In the genomic region with DNA sequence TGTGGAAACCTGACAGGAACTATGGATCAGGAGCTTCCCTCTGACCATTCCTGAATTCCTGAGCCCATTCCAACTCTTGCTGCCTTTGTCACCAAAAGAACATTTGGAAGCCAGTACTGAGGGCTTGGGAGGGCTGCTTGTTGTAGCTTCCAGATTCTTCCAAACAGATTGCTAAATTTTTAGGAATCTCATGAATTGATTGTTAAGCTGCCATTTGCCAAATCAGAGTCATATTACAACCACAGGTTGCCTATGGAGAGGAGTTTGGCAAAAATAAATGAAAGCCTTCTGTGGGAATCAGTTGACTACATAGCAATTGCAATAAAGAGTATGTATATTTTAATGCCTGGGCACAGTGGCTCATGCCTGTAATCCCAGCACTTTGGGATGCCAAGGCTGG, we compare ENCODE assay signal across 23 cellular contexts. TPM values are rescaled to one million over a fixed set of nuclear protein-coding genes. Genes with fewer than 3 reads are reported as not detected.
"Had no signal": no experiment of that assay in that cellular context is flagged by ENCODE, and none has a peak within 500 bp of the region (broad histone marks: within the 10 kb centered on the region; RNA-seq: fewer than 3 reads in every experiment).

No MANE protein-coding gene starts in this region.

- H3K4me1 ChIP-seq: ascending aorta, esophagus squamous epithelium, gastrocnemius medialis, prostate gland, spleen, upper lobe of left lung had no signal

- ATAC-seq: activated naive CD4-positive, alpha-beta T cell treated with anti-CD3 and anti-CD28 coated beads, Interleukin-2, amount 50 U/mL, for 72 hours; gastrocnemius medialis; natural killer cell treated with Interleukin-12 subunit alpha and Interleukin-12 subunit beta and Interleukin-15 and Interleukin-18, amount 100 ng/mL, for 72 hours had no signal

- H3K4me1 Mint-ChIP-seq: memory B cell had no signal

- DNase-seq: activated CD4-positive, alpha-beta T cell treated with anti-CD3 and anti-CD28 coated beads for 1 hour; activated CD4-positive, alpha-beta T cell treated with anti-CD3 and anti-CD28 coated beads, Interleukin-2, amount 50 U/mL, for 1 hour; activated gamma-delta T cell treated with Interleukin-2 at 50 U/mL for 16 hours; activated T-cell treated with anti-CD3 and anti-CD28 coated beads, Interleukin-2, amount 50 U/mL, for 1 hour; cortex of kidney; endodermal cell; esophagus squamous epithelium; gastrocnemius medialis; hippocampal formation; kidney glomerular epithelial cell; ovary; spleen; stimulated activated CD4-positive, alpha-beta T cell treated with anti-CD3 and anti-CD28 coated beads, Interleukin-4, amount 100 ng/mL, for 1 hour; stimulated activated naive CD4-positive, alpha-beta T cell; T-helper 9 cell; upper lobe of left lung had no signal

- H3K36me3 Mint-ChIP-seq: activated naive CD4-positive, alpha-beta T cell treated with anti-CD3 and anti-CD28 coated beads, Interleukin-2, amount 50 U/mL, for 72 hours; memory B cell; natural killer cell treated with Interleukin-12 subunit alpha and Interleukin-12 subunit beta and Interleukin-15 and Interleukin-18, amount 100 ng/mL, for 72 hours had no signal

- H3K27me3 Mint-ChIP-seq: natural killer cell treated with Interleukin-12 subunit alpha and Interleukin-12 subunit beta and Interleukin-15 and Interleukin-18, amount 100 ng/mL, for 72 hours had no signal

- H3K36me3 ChIP-seq: ascending aorta, esophagus squamous epithelium, gastrocnemius medialis, ovary, prostate gland, right atrium auricular region, spleen, thoracic aorta, upper lobe of left lung had no signal

- H3K27ac Mint-ChIP-seq: activated naive CD4-positive, alpha-beta T cell treated with anti-CD3 and anti-CD28 coated beads, Interleukin-2, amount 50 U/mL, for 72 hours; endodermal cell; memory B cell; natural killer cell treated with Interleukin-12 subunit alpha and Interleukin-12 subunit beta and Interleukin-15 and Interleukin-18, amount 100 ng/mL, for 72 hours had no signal

- H3K9me3 Mint-ChIP-seq: activated naive CD4-positive, alpha-beta T cell treated with anti-CD3 and anti-CD28 coated beads, Interleukin-2, amount 50 U/mL, for 72 hours; endodermal cell; memory B cell; natural killer cell treated with Interleukin-12 subunit alpha and Interleukin-12 subunit beta and Interleukin-15 and Interleukin-18, amount 100 ng/mL, for 72 hours had no signal

- H3K27me3 ChIP-seq: ascending aorta, esophagus squamous epithelium, gastrocnemius medialis, ovary, right atrium auricular region, spleen, upper lobe of left lung had no signal

- H3K4me3 Mint-ChIP-seq: endodermal cell; memory B cell; natural killer cell treated with Interleukin-12 subunit alpha and Interleukin-12 subunit beta and Interleukin-15 and Interleukin-18, amount 100 ng/mL, for 72 hours had no signal

- H3K4me3 ChIP-seq: ascending aorta, esophagus squamous epithelium, gastrocnemius medialis, ovary, prostate gland, right atrium auricular region, spleen, thoracic aorta, upper lobe of left lung had no signal

- H3K9me3 ChIP-seq: ascending aorta, esophagus squamous epithelium, gastrocnemius medialis, ovary, prostate gland, right atrium auricular region, spleen, thoracic aorta, upper lobe of left lung had no signal

- H3K27ac ChIP-seq: ascending aorta, esophagus squamous epithelium, gastrocnemius medialis, ovary, prostate gland, right atrium auricular region, spleen, thoracic aorta, upper lobe of left lung had no signal

RNA-seq across cellular contexts. Expression of gene SLC28A3, which starts 39.2 kb away (rescaled TPM):
- total RNA-seq: ascending aorta had no signal
